1 cellular context compared by ENCODE assay signal in genomic region chr16:4109250-4109736, GRCh38.
TF ChIP-seq lines count a peak whose summit lies in the region.

No MANE protein-coding gene starts in this region.

TF ChIP-seq in HepG2, 621 proteins besides CTCF, POLR2A, EP300 and RAD21 (continued from another document and continues in another):
- 0 out of 2 replicates have a peak, but pooled peaks have one; percentile 57 for TF ChIP-seq ZNF280D (CRISPR knock-in tag; IDR thresholded peaks at IDR 0.05)
- no peak for TF ChIP-seq ZMYM2 (CRISPR knock-in tag; IDR thresholded peaks at IDR 0.05)
- no peak for TF ChIP-seq WIZ (CRISPR knock-in tag; IDR thresholded peaks at IDR 0.05)
- no peak for TF ChIP-seq USF2 (IDR thresholded peaks at IDR 0.05; ENCODE audit: low read depth, low read length)
- no peak for TF ChIP-seq USF2 (CRISPR knock-in tag; IDR thresholded peaks at IDR 0.05; ENCODE audit: borderline replicate concordance)
- TF ChIP-seq DMAP1 (CRISPR knock-in tag; IDR thresholded peaks at IDR 0.05): no peak; the same call in 1 of the 2 replicates
- peak; percentile 90 for TF ChIP-seq ZNF24 (IDR thresholded peaks at IDR 0.05)
- no peak for TF ChIP-seq AFF4 (CRISPR knock-in tag; IDR thresholded peaks at IDR 0.05)
- TF ChIP-seq MEIS2 (CRISPR knock-in tag; IDR thresholded peaks at IDR 0.05): no peak; the same call in 1 of the 2 replicates
- TF ChIP-seq KLF6 (CRISPR knock-in tag; IDR thresholded peaks at IDR 0.05): no peak
- TF ChIP-seq ATF7-NPFF (CRISPR knock-in tag; IDR thresholded peaks at IDR 0.05; ENCODE audit: low read depth): 0 out of 2 replicates have a peak, but pooled peaks have one; percentile 35
- TF ChIP-seq STAT5B (CRISPR knock-in tag; IDR thresholded peaks at IDR 0.05): no peak
- TF ChIP-seq KDM4B (CRISPR knock-in tag; IDR thresholded peaks at IDR 0.05): no peak; the same call in 1 of the 2 replicates
- TF ChIP-seq CHCHD3 (CRISPR knock-in tag; IDR thresholded peaks at IDR 0.05): no peak
- no peak for TF ChIP-seq ZNF749 (CRISPR knock-in tag; IDR thresholded peaks at IDR 0.05; ENCODE audit: borderline replicate concordance)
- 0 out of 2 replicates have a peak, but pooled peaks have one; percentile 33 for TF ChIP-seq ZNF740 (CRISPR knock-in tag; IDR thresholded peaks at IDR 0.05)
- no peak for TF ChIP-seq ZNF615 (CRISPR knock-in tag; IDR thresholded peaks at IDR 0.05; ENCODE audit: borderline replicate concordance)
- no peak for TF ChIP-seq ZBTB33 (CRISPR knock-in tag; IDR thresholded peaks at IDR 0.05)
- no peak for TF ChIP-seq ZNF160 (CRISPR knock-in tag; IDR thresholded peaks at IDR 0.05)
- peak; percentile 94 for TF ChIP-seq GFI1 (CRISPR knock-in tag; IDR thresholded peaks at IDR 0.05; ENCODE audit: borderline replicate concordance)
- TF ChIP-seq MXI1 (IDR thresholded peaks at IDR 0.05; ENCODE audit: borderline replicate concordance, low read depth, low read length): no peak; the same call in 2 of the 3 replicates
- no peak for TF ChIP-seq ZNF781 (CRISPR knock-in tag; IDR thresholded peaks at IDR 0.05; ENCODE audit: borderline replicate concordance, not compliant biosample characterization)
- TF ChIP-seq FOXP1 (IDR thresholded peaks at IDR 0.05): peak; percentile 100
- peak; percentile 99 for TF ChIP-seq FOXP1 (CRISPR knock-in tag; IDR thresholded peaks at IDR 0.05)
- no peak for TF ChIP-seq MBD4 (IDR thresholded peaks at IDR 0.05; ENCODE audit: borderline replicate concordance, low read length)
- TF ChIP-seq CERS6 (CRISPR knock-in tag; IDR thresholded peaks at IDR 0.05): no peak
- no peak for TF ChIP-seq GABPA (IDR thresholded peaks at IDR 0.05; ENCODE audit: low read depth, low read length)
- peak; percentile 46; the same call in 1 of the 2 replicates for TF ChIP-seq GABPA (CRISPR knock-in tag; IDR thresholded peaks at IDR 0.05; ENCODE audit: low read depth)
- no peak for TF ChIP-seq ZNF234 (CRISPR knock-in tag; conservative IDR thresholded peaks at IDR 0.05)
- TF ChIP-seq ZNF468 (CRISPR knock-in tag; IDR thresholded peaks at IDR 0.05): no peak
- no peak for TF ChIP-seq KMT2B (CRISPR knock-in tag; IDR thresholded peaks at IDR 0.05)
- TF ChIP-seq HNRNPK (IDR thresholded peaks at IDR 0.05; ENCODE audit: low read depth, low read length, poor library complexity, severe bottlenecking): no peak
- peak; percentile 78 for TF ChIP-seq SAP130 (CRISPR knock-in tag; IDR thresholded peaks at IDR 0.05; ENCODE audit: low read depth)
- no peak for TF ChIP-seq IRF1 (CRISPR knock-in tag; IDR thresholded peaks at IDR 0.05; ENCODE audit: low read depth)
- TF ChIP-seq CCDC6 (CRISPR knock-in tag; IDR thresholded peaks at IDR 0.05): peak; percentile 61; the same call in 1 of the 2 replicates
- no peak for TF ChIP-seq YEATS4 (CRISPR knock-in tag; IDR thresholded peaks at IDR 0.05; ENCODE audit: borderline replicate concordance)
- no peak for TF ChIP-seq MXD3 (CRISPR knock-in tag; IDR thresholded peaks at IDR 0.05)
- TF ChIP-seq PHF5A (CRISPR knock-in tag; IDR thresholded peaks at IDR 0.05; ENCODE audit: low read depth, unreplicated experiment): no peak
- no peak for TF ChIP-seq ZBTB49 (CRISPR knock-in tag; IDR thresholded peaks at IDR 0.05; ENCODE audit: borderline replicate concordance)
- TF ChIP-seq ZNF788 (CRISPR knock-in tag; IDR thresholded peaks at IDR 0.05; ENCODE audit: borderline replicate concordance): no peak
- peak; percentile 100 for TF ChIP-seq FOXP4 (CRISPR knock-in tag; IDR thresholded peaks at IDR 0.05)
- TF ChIP-seq ATF6 (CRISPR knock-in tag; conservative IDR thresholded peaks at IDR 0.05): no peak
